8 cellular contexts compared by ENCODE assay signal in genomic region chr20:45935416-45936046, GRCh38. TPM values are rescaled to one million over a fixed set of nuclear protein-coding genes. Genes with fewer than 3 reads are reported as not detected.
DNase-seq lines count a peak whose midpoint lies in the region; ATAC-seq and TF ChIP-seq lines count a peak whose summit lies in the region.

No MANE protein-coding gene starts in this region.

- H3K4me1 Mint-ChIP-seq in T-helper 1 cell treated with Interleukin-12 subunit alpha and Interleukin-12 subunit beta and Interleukin-4 antibody, amounts not matched to agents 30 μg/mL and 1 μg/mL, for 36 hours (ENCODE audit: low read depth): peaks cover 23% of the 10 kb centered on the region
- peaks cover 11 to 19% (median 14%) of the 10 kb centered on the region in 3 donors for H3K4me1 Mint-ChIP-seq in IgD-negative memory B cell

- H3K27me3 Mint-ChIP-seq in T-helper 1 cell treated with Interleukin-12 subunit alpha and Interleukin-12 subunit beta and Interleukin-4 antibody, amounts not matched to agents 30 μg/mL and 1 μg/mL, for 36 hours (ENCODE audit: low read depth): no peaks in the 10 kb centered on the region
- H3K27me3 Mint-ChIP-seq in IgD-negative memory B cell: no peaks in the 10 kb centered on the region

- peak overlapping the region; percentile 20 to 84 for H3K27ac ChIP-seq in lung (ENCODE audit: low read depth in 1 of 2, low read length in 1 of 2)
- peak overlapping the region; percentile 97 to 100 (median 99) for H3K27ac ChIP-seq in transverse colon

- DNase-seq in T-helper 1 cell (no peak), cardiac fibroblast (ENCODE audit: low read depth in 2 of 2) (peak; percentile 33 to 53), lung (ENCODE audit: low spot score) (no peak), transverse colon (no peak), HCEC 1CT (no peak), islet precursor cell (no peak)

- in situ Hi-C loops in transverse colon (cut with MboI; ENCODE audit: low pct_ligation_motif_present in 1 of 4, low pct_unique_long_range_greater_than_20kb in 1 of 4, low sequenced_read_pairs in 3 of 4): no loop called here

- TF ChIP-seq POLR2A in transverse colon (IDR thresholded peaks at IDR 0.05): no peak

- peaks cover 0 to 2% of the 10 kb centered on the region in 2 donors for H3K4me1 ChIP-seq in lung (ENCODE audit: control insufficient read depth in 2 of 2, insufficient read depth in 2 of 2, low read length in 2 of 2)
- H3K4me1 ChIP-seq in transverse colon: peaks cover 7 to 22% (median 10%) of the 10 kb centered on the region in 4 donors

- H3K9me3 ChIP-seq in lung (ENCODE audit: control insufficient read depth in 2 of 2, insufficient read depth in 1 of 2, low read length in 1 of 2) (no peaks in the 10 kb centered on the region), transverse colon (no peaks in the 10 kb centered on the region)

- no peaks in the 10 kb centered on the region for H3K9me3 Mint-ChIP-seq in T-helper 1 cell treated with Interleukin-12 subunit alpha and Interleukin-12 subunit beta and Interleukin-4 antibody, amounts not matched to agents 30 μg/mL and 1 μg/mL, for 36 hours
- no peaks in the 10 kb centered on the region for H3K9me3 Mint-ChIP-seq in IgD-negative memory B cell

- no peak for ATAC-seq in lung (ENCODE audit: insufficient read depth, low FRiP score)

- peak overlapping the region; percentile 98 for H3K4me3 Mint-ChIP-seq in T-helper 1 cell treated with Interleukin-12 subunit alpha and Interleukin-12 subunit beta and Interleukin-4 antibody, amounts not matched to agents 30 μg/mL and 1 μg/mL, for 36 hours
- peak overlapping the region; percentile 94 to 100 (median 97) for H3K4me3 Mint-ChIP-seq in IgD-negative memory B cell

- H3K36me3 Mint-ChIP-seq in T-helper 1 cell treated with Interleukin-12 subunit alpha and Interleukin-12 subunit beta and Interleukin-4 antibody, amounts not matched to agents 30 μg/mL and 1 μg/mL, for 36 hours (ENCODE audit: low read depth): peaks cover 24% of the 10 kb centered on the region
- peaks cover 6% of the 10 kb centered on the region for H3K36me3 Mint-ChIP-seq in IgD-negative memory B cell

- intact Hi-C loops in transverse colon (cut with DNase I; ENCODE audit: low total_unique reads): no loop called here

- no peak for TF ChIP-seq EP300 in transverse colon (IDR thresholded peaks at IDR 0.05; ENCODE audit: low read depth)

- 9 to 12% methylated on average over 21 of the region's 21 CpGs for WGBS in lung, 2 donors
- WGBS in transverse colon (ENCODE audit: low coverage in 1 of 2), 2 donors: 9 to 13% methylated on average over 8 to 21 of the region's 21 CpGs

- peaks cover 9 to 30% of the 10 kb centered on the region in 2 donors for H3K36me3 ChIP-seq in lung (ENCODE audit: control insufficient read depth in 2 of 2, insufficient read depth in 2 of 2, low read length in 2 of 2)
- peaks cover 0 to 31% (median 15%) of the 10 kb centered on the region in 4 donors for H3K36me3 ChIP-seq in transverse colon

- TF ChIP-seq CTCF in cardiac fibroblast (IDR thresholded peaks at IDR 0.05; ENCODE audit: low read depth, low read length): no peak
- TF ChIP-seq CTCF in lung (IDR thresholded peaks at IDR 0.05; ENCODE audit: control extremely low read depth, extremely low read depth): no peak
- TF ChIP-seq CTCF in transverse colon (IDR thresholded peaks at IDR 0.05): no peak

- H3K4me3 ChIP-seq in cardiac fibroblast (replicated peaks in 1 of 2; ENCODE audit: low read depth in 2 of 2, low read length in 2 of 2) (peak overlapping the region; percentile 57 to 67), lung (peak overlapping the region; percentile 22), transverse colon (peak overlapping the region; percentile 34 to 99 (median 68))

- no peaks in the 10 kb centered on the region for H3K27me3 ChIP-seq in lung (ENCODE audit: control insufficient read depth, insufficient read depth)
- H3K27me3 ChIP-seq in transverse colon: no peaks in the 10 kb centered on the region

- H3K27ac Mint-ChIP-seq in T-helper 1 cell treated with Interleukin-12 subunit alpha and Interleukin-12 subunit beta and Interleukin-4 antibody, amounts not matched to agents 30 μg/mL and 1 μg/mL, for 36 hours: peak overlapping the region; percentile 96
- H3K27ac Mint-ChIP-seq in IgD-negative memory B cell: peak overlapping the region; percentile 95 to 99 (median 99)

RNA-seq across cellular contexts. Expression of gene PCIF1, which starts 1.0 kb away (rescaled TPM):
- polyA plus RNA-seq in IgD-negative memory B cell: 98.9 TPM
- total RNA-seq in lung: 10 to 100 TPM; 27.7 to 48.1 TPM
- 10 to 100 TPM; 28.4 to 35.6 TPM for polyA plus RNA-seq in lung
- total RNA-seq in transverse colon: 10 to 100 TPM; 23.5 to 52.0 (median 32.0) TPM

RNA-seq across cellular contexts. Expression of gene PLTP, which starts 23.6 kb away (rescaled TPM):
- polyA plus RNA-seq in IgD-negative memory B cell: 1.3 TPM
- total RNA-seq in lung: 10 to 100 TPM; 63.6 to 97.7 TPM
- polyA plus RNA-seq in lung: 100 to 1,000 TPM in 1 of 2 donors, 10 to 100 TPM in 1; 26.9 to 125 TPM
- total RNA-seq in transverse colon: 10 to 100 TPM; 17.7 to 79.9 (median 59.9) TPM

RNA-seq across cellular contexts. Expression of gene ZNF335, which starts 36.5 kb away (rescaled TPM):
- polyA plus RNA-seq in IgD-negative memory B cell: 15.1 TPM
- total RNA-seq in lung: 10 to 100 TPM; 19.0 to 23.6 TPM
- polyA plus RNA-seq in lung: 10 to 100 TPM; 12.8 to 13.0 TPM
- 10 to 100 TPM; 27.0 to 80.0 (median 32.4) TPM for total RNA-seq in transverse colon

RNA-seq across cellular contexts. Expression of gene CTSA, which starts 44.4 kb away (rescaled TPM):
- 107 TPM for polyA plus RNA-seq in IgD-negative memory B cell
- 100 to 1,000 TPM in 1 of 2 donors, 10 to 100 TPM in 1; 72.2 to 170 TPM for total RNA-seq in lung
- 100 to 1,000 TPM; 109 to 247 TPM for polyA plus RNA-seq in lung
- total RNA-seq in transverse colon: 100 to 1,000 TPM; 197 to 971 (median 466) TPM

RNA-seq across cellular contexts. Expression of gene NEURL2, which starts 44.5 kb away (rescaled TPM):
- 1.6 TPM for polyA plus RNA-seq in IgD-negative memory B cell
- 1 to 10 TPM; 5.8 to 8.3 TPM for total RNA-seq in lung
- polyA plus RNA-seq in lung: 1 to 10 TPM; 1.5 to 3.9 TPM
- total RNA-seq in transverse colon: 10 to 100 TPM; 14.7 to 30.4 (median 18.1) TPM

Comparison
In these comparisons a context has a peak if more than half of its experiments do, and no peak if none do; other contexts are left out.
1. DNase-seq: peak in cardiac fibroblast (2 of 2); none in T-helper 1 cell (0 of 5), lung (single experiment), transverse colon (single experiment), HCEC 1CT (single experiment) and islet precursor cell (single experiment).
2. Peak in every context shown above with its lines, with median percentiles within 50 percentile points of each other: H3K4me3 ChIP-seq.